20 cellular contexts compared by ENCODE assay signal in genomic region chr16:69240336-69240735, GRCh38.
"Had no signal": no experiment of that assay in that cellular context is flagged by ENCODE, and none has a peak within 500 bp of the region (broad histone marks: within the 10 kb centered on the region; RNA-seq: fewer than 3 reads in every experiment).

No MANE protein-coding gene starts in this region.

- DNase-seq: activated CD4-positive, alpha-beta T cell treated with anti-CD3 and anti-CD28 coated beads, Interleukin-2, amount 50 U/mL, for 4 hours; activated CD8-positive, alpha-beta memory T cell treated with anti-CD3 and anti-CD28 coated beads, Interleukin-2, amount 10 ng/mL, durations not matched to agents 7 days and 5 days; activated effector memory CD4-positive, alpha-beta T cell treated with Interleukin-2 at 50 U/mL for 16 hours; activated T-cell treated with anti-CD3 and anti-CD28 coated beads, Interleukin-2, amount 50 U/mL, for 24 hours; effector CD4-positive, alpha-beta T cell; hypothalamus; left colon; naive thymus-derived CD4-positive, alpha-beta T cell; right cardiac atrium; SW 1271; transverse colon had no signal

- H3K4me3 Mint-ChIP-seq: activated CD8-positive, alpha-beta memory T cell treated with anti-CD3 and anti-CD28 coated beads, Interleukin-2, amount 10 ng/mL, durations not matched to agents 7 days and 5 days; activated T-cell treated with anti-CD3 and anti-CD28 coated beads, Interleukin-2, amount 50 U/mL, for 24 hours; naive thymus-derived CD4-positive, alpha-beta T cell; stimulated activated effector memory CD8-positive, alpha-beta T cell treated with anti-CD3 and anti-CD28 coated beads, Interleukin-12 subunit alpha, Interleukin-12 subunit beta, amount 100 ng/mL, for 72 hours; T-helper 2 cell treated with Interferon-gamma antibody and Interleukin-4, amounts not matched to agents 5 μg/mL and 100 μg/mL, for 36 hours had no signal

- FAIRE-seq: bronchial epithelial cell, colon, endothelial cell of umbilical vein had no signal

- H3K36me3 ChIP-seq: transverse colon had no signal

- H3K9me3 ChIP-seq: neutrophil, transverse colon had no signal

- H3K27me3 ChIP-seq: neutrophil, transverse colon had no signal

- H3K9me3 Mint-ChIP-seq: activated naive CD4-positive, alpha-beta T cell treated with anti-CD3 and anti-CD28 coated beads, Interleukin-2, amount 50 U/mL, for 72 hours; activated T-cell treated with anti-CD3 and anti-CD28 coated beads, Interleukin-2, amount 50 U/mL, for 24 hours; naive thymus-derived CD4-positive, alpha-beta T cell; stimulated activated effector memory CD8-positive, alpha-beta T cell treated with anti-CD3 and anti-CD28 coated beads, Interleukin-12 subunit alpha, Interleukin-12 subunit beta, amount 100 ng/mL, for 72 hours; T-helper 2 cell treated with Interferon-gamma antibody and Interleukin-4, amounts not matched to agents 5 μg/mL and 100 μg/mL, for 36 hours had no signal

- H3K27ac Mint-ChIP-seq: activated CD8-positive, alpha-beta memory T cell treated with anti-CD3 and anti-CD28 coated beads, Interleukin-2, amount 10 ng/mL, durations not matched to agents 7 days and 5 days; activated naive CD4-positive, alpha-beta T cell treated with anti-CD3 and anti-CD28 coated beads, Interleukin-2, amount 50 U/mL, for 72 hours; activated T-cell treated with anti-CD3 and anti-CD28 coated beads, Interleukin-2, amount 50 U/mL, for 24 hours; naive thymus-derived CD4-positive, alpha-beta T cell; stimulated activated effector memory CD8-positive, alpha-beta T cell treated with anti-CD3 and anti-CD28 coated beads, Interleukin-12 subunit alpha, Interleukin-12 subunit beta, amount 100 ng/mL, for 72 hours; T-helper 2 cell treated with Interferon-gamma antibody and Interleukin-4, amounts not matched to agents 5 μg/mL and 100 μg/mL, for 36 hours had no signal

- H3K4me1 Mint-ChIP-seq: stimulated activated effector memory CD8-positive, alpha-beta T cell treated with anti-CD3 and anti-CD28 coated beads, Interleukin-12 subunit alpha, Interleukin-12 subunit beta, amount 100 ng/mL, for 72 hours had no signal

- H3K27me3 Mint-ChIP-seq: activated CD8-positive, alpha-beta memory T cell treated with anti-CD3 and anti-CD28 coated beads, Interleukin-2, amount 10 ng/mL, durations not matched to agents 7 days and 5 days; activated T-cell treated with anti-CD3 and anti-CD28 coated beads, Interleukin-2, amount 50 U/mL, for 24 hours; naive thymus-derived CD4-positive, alpha-beta T cell had no signal

- H3K36me3 Mint-ChIP-seq: activated naive CD4-positive, alpha-beta T cell treated with anti-CD3 and anti-CD28 coated beads, Interleukin-2, amount 50 U/mL, for 72 hours had no signal

- H3K4me3 ChIP-seq: smooth muscle cell, transverse colon had no signal

- ATAC-seq: activated CD4-positive, CD25-positive, alpha-beta regulatory T cell treated with anti-CD3 and anti-CD28 coated beads, Interleukin-2, amount 50 U/mL, for 24 hours; activated CD8-positive, alpha-beta memory T cell treated with anti-CD3 and anti-CD28 coated beads, Interleukin-2, amount 10 ng/mL, durations not matched to agents 7 days and 5 days; activated naive CD4-positive, alpha-beta T cell treated with anti-CD3 and anti-CD28 coated beads, Interleukin-2, amount 50 U/mL, for 72 hours; left colon; naive thymus-derived CD4-positive, alpha-beta T cell; right cardiac atrium; stimulated activated effector memory CD8-positive, alpha-beta T cell treated with anti-CD3 and anti-CD28 coated beads, Interleukin-12 subunit alpha, Interleukin-12 subunit beta, amount 100 ng/mL, for 72 hours had no signal

- H3K4me2 ChIP-seq: smooth muscle cell had no signal

- H3K27ac ChIP-seq: neutrophil, transverse colon had no signal
